In the genomic region with DNA sequence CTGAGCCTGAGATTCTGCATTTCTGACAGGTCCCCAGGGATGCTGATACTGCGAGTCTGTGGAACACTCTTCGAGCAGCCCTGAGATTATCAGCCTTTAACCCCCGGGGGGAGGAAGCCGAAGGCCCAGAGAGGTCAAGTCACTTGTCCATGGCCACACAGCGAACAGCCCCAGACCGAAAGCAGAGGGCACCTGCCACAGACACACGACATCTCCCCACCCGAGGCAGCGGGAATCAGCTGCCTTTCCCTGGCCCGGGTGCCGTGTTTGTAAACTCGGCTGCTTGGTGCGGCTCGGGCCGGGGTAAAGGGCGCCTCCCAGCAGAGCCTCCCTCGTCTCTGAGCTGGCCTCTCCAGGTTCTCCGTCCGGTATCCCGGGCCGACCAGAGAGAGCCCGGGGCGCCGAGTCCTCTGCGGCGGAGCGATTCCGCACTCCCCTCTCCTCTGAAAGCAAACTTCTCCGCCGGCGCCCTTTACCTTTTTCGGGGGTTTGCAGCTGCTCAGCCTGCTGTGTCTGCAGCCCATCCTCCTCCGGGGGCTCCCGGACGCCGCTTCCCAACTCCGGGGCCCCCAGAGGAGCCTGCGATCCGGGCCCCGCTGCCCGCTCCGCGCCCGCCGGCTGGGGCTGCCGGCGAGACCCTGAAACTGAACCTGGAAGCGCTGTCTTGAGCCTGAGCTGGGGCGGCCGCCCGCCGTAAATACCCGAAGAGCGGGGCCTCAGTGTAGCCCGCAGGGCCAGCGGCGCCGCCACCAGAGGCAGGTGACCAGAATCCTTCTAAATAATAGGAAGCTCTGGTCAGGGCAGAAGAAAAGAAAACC, we compare ENCODE assay signal across 2 cellular contexts.
TF ChIP-seq lines count a peak whose summit lies in the region.

Gene CCDC69 (minus strand): TSS at position 646 of the 818 bp plus-strand sequence. CDS start 122 bp downstream, at position 524.

TF ChIP-seq in IMR-90, 13 proteins besides CTCF, POLR2A, EP300 and RAD21 (continued from another document):
- TF ChIP-seq BHLHE40 (IDR thresholded peaks at IDR 0.05; ENCODE audit: low read depth, low read length), result peak; percentile 4; the same call in 1 of the 2 replicates
- peak; percentile 45; the same call in 1 of the 2 replicates for TF ChIP-seq MAFK (IDR thresholded peaks at IDR 0.05; ENCODE audit: low read depth, low read length)
- no peak for TF ChIP-seq SMC3 (IDR thresholded peaks at IDR 0.05; ENCODE audit: low read depth, low read length)
- TF ChIP-seq, protein P1, sequence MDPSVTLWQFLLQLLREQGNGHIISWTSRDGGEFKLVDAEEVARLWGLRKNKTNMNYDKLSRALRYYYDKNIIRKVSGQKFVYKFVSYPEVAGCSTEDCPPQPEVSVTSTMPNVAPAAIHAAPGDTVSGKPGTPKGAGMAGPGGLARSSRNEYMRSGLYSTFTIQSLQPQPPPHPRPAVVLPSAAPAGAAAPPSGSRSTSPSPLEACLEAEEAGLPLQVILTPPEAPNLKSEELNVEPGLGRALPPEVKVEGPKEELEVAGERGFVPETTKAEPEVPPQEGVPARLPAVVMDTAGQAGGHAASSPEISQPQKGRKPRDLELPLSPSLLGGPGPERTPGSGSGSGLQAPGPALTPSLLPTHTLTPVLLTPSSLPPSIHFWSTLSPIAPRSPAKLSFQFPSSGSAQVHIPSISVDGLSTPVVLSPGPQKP (IDR thresholded peaks at IDR 0.05; ENCODE audit: borderline replicate concordance, low read depth, low read length), result no peak
- no peak for TF ChIP-seq MXI1 (IDR thresholded peaks at IDR 0.05; ENCODE audit: borderline replicate concordance, low read depth, low read length)
- no peak for TF ChIP-seq CHD1 (IDR thresholded peaks at IDR 0.05; ENCODE audit: low read depth, low read length)
- no peak for TF ChIP-seq RFX5 (IDR thresholded peaks at IDR 0.05; ENCODE audit: low read depth, low read length)
- no peak for TF ChIP-seq RCOR1 (IDR thresholded peaks at IDR 0.05; ENCODE audit: insufficient replicate concordance, low read length)
- TF ChIP-seq, protein P2, sequence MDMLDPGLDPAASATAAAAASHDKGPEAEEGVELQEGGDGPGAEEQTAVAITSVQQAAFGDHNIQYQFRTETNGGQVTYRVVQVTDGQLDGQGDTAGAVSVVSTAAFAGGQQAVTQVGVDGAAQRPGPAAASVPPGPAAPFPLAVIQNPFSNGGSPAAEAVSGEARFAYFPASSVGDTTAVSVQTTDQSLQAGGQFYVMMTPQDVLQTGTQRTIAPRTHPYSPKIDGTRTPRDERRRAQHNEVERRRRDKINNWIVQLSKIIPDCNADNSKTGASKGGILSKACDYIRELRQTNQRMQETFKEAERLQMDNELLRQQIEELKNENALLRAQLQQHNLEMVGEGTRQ (IDR thresholded peaks at IDR 0.05; ENCODE audit: low read depth, low read length), result no peak
- no peak for TF ChIP-seq CEBPB (IDR thresholded peaks at IDR 0.05; ENCODE audit: low read depth, low read length)
- TF ChIP-seq FOS (IDR thresholded peaks at IDR 0.05; ENCODE audit: low read depth, low read length), result no peak
- TF ChIP-seq NFE2L2 (IDR thresholded peaks at IDR 0.05; ENCODE audit: low read depth, low read length), result no peak

TF ChIP-seq in SK-N-SH, 30 proteins besides CTCF, POLR2A, EP300 and RAD21 (continued from another document):
- TF ChIP-seq MXI1 (IDR thresholded peaks at IDR 0.05; ENCODE audit: low read depth, low read length) (peak; percentile 18; the same call in 1 of the 2 replicates), TAF1 (IDR thresholded peaks at IDR 0.05; ENCODE audit: borderline replicate concordance, low read depth, low read length) (no peak), RCOR1 (IDR thresholded peaks at IDR 0.05; ENCODE audit: low read length) (0 out of 2 replicates have a peak, but pooled peaks have one; percentile 39), TEAD4 (IDR thresholded peaks at IDR 0.05; ENCODE audit: borderline replicate concordance, insufficient read depth) (0 out of 2 replicates have a peak, but pooled peaks have one; percentile 20), USF1 (IDR thresholded peaks at IDR 0.05; ENCODE audit: borderline replicate concordance, low read depth) (peak; percentile 43; the same call in 1 of the 2 replicates)
- TF ChIP-seq, protein P3, sequence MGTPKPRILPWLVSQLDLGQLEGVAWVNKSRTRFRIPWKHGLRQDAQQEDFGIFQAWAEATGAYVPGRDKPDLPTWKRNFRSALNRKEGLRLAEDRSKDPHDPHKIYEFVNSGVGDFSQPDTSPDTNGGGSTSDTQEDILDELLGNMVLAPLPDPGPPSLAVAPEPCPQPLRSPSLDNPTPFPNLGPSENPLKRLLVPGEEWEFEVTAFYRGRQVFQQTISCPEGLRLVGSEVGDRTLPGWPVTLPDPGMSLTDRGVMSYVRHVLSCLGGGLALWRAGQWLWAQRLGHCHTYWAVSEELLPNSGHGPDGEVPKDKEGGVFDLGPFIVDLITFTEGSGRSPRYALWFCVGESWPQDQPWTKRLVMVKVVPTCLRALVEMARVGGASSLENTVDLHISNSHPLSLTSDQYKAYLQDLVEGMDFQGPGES (IDR thresholded peaks at IDR 0.05; ENCODE audit: low read depth, low read length), result no peak
